Comparison of ENCODE assay signal across 31 cellular contexts in genomic region chr3:56933803-56934202, GRCh38.
"Had no signal": no experiment of that assay in that cellular context is flagged by ENCODE, and none has a peak within 500 bp of the region (broad histone marks: within the 10 kb centered on the region; RNA-seq: fewer than 3 reads in every experiment).

No MANE protein-coding gene starts in this region.

- H3K4me1 Mint-ChIP-seq: stimulated activated memory B cell treated with anti-CD40 and anti-IgM and Interleukin-4, amounts not matched to agents 10 μg/mL and 1 μg/mL and 100 μg/mL, for 72 hours had no signal

- H3K4me3 ChIP-seq: neural progenitor cell, ovary, psoas muscle, skin epidermis, smooth muscle cell, spleen, suprapubic skin, testis, tibial artery, transverse colon, upper lobe of right lung, uterus had no signal

- H3K27ac ChIP-seq: neural progenitor cell, ovary, parathyroid adenoma, psoas muscle, skin epidermis, spleen, suprapubic skin, testis, tibial artery, transverse colon, upper lobe of right lung, uterus had no signal

- H3K4me1 ChIP-seq: psoas muscle, testis, upper lobe of right lung had no signal

- H3K9me3 ChIP-seq: ovary, psoas muscle, suprapubic skin, testis, tibial artery, transverse colon, upper lobe of right lung, uterus had no signal

- DNase-seq: natural killer cell; occipital lobe; ovary; posterior cingulate gyrus; psoas muscle; right cardiac atrium; spleen; stimulated activated CD4-positive, alpha-beta T cell treated with anti-CD3 and anti-CD28 coated beads, Interleukin-12 subunit alpha, Interleukin-12 subunit beta, amount 100 ng/mL, for 4 hours; stimulated activated CD4-positive, alpha-beta T cell treated with anti-CD3 and anti-CD28 coated beads, Interleukin-1b, Interleukin-23, amount 100 ng/mL, for 48 hours; stimulated activated CD4-positive, alpha-beta T cell treated with anti-CD3 and anti-CD28 coated beads, Interleukin-4, amount 100 ng/mL, for 1 hour; stimulated activated CD4-positive, alpha-beta T cell treated with anti-CD3 and anti-CD28 coated beads, Interleukin-4, amount 100 ng/mL, for 4 hours; stimulated activated CD8-positive, alpha-beta memory T cell treated with anti-CD3 and anti-CD28 coated beads, Interleukin-4, amount 100 ng/mL, for 48 hours; stimulated activated naive CD4-positive, alpha-beta T cell; stimulated activated naive CD8-positive, alpha-beta T cell treated with anti-CD3 and anti-CD28 coated beads, Interleukin-15, amount 100 ng/mL, for 72 hours; stimulated activated naive CD8-positive, alpha-beta T cell treated with anti-CD3 and anti-CD28 coated beads, Interleukin-15, Interleukin-2, amounts not matched to agents 100 U/mL and 50 U/mL, for 24 hours; substantia nigra; testis; tibial artery; transverse colon; upper lobe of right lung; uterus had no signal

- H3K4me3 Mint-ChIP-seq: natural killer cell; nephron; neural progenitor cell; stimulated activated memory B cell treated with anti-CD40 and anti-IgM and Interleukin-4, amounts not matched to agents 10 μg/mL and 1 μg/mL and 100 μg/mL, for 72 hours; stimulated activated naive CD8-positive, alpha-beta T cell treated with anti-CD3 and anti-CD28 coated beads, Interleukin-15, amount 100 ng/mL, for 72 hours; type B pancreatic cell had no signal

- H3K27ac Mint-ChIP-seq: natural killer cell; neural progenitor cell; progenitor cell of endocrine pancreas; stimulated activated memory B cell treated with anti-CD40 and anti-IgM and Interleukin-4, amounts not matched to agents 10 μg/mL and 1 μg/mL and 100 μg/mL, for 72 hours; stimulated activated naive CD8-positive, alpha-beta T cell treated with anti-CD3 and anti-CD28 coated beads, Interleukin-15, amount 100 ng/mL, for 72 hours; type B pancreatic cell had no signal

- ATAC-seq: natural killer cell; psoas muscle; right cardiac atrium; sciatic nerve; stimulated activated memory B cell treated with anti-CD40 and anti-IgM and Interleukin-4, amounts not matched to agents 10 μg/mL and 1 μg/mL and 100 μg/mL, for 72 hours; stimulated activated naive CD8-positive, alpha-beta T cell treated with anti-CD3 and anti-CD28 coated beads, Interleukin-15, amount 100 ng/mL, for 72 hours; stimulated activated naive CD8-positive, alpha-beta T cell treated with anti-CD3 and anti-CD28 coated beads, Interleukin-15, Interleukin-2, amounts not matched to agents 100 U/mL and 50 U/mL, for 24 hours; upper lobe of right lung had no signal

- H3K27me3 Mint-ChIP-seq: progenitor cell of endocrine pancreas; stimulated activated memory B cell treated with anti-CD40 and anti-IgM and Interleukin-4, amounts not matched to agents 10 μg/mL and 1 μg/mL and 100 μg/mL, for 72 hours; stimulated activated naive CD8-positive, alpha-beta T cell treated with anti-CD3 and anti-CD28 coated beads, Interleukin-15, amount 100 ng/mL, for 72 hours; type B pancreatic cell had no signal

- H3K36me3 ChIP-seq: neural progenitor cell, ovary, spleen, suprapubic skin, tibial artery, transverse colon, upper lobe of right lung, uterus had no signal
